Comparison of ENCODE assay signal across 17 cellular contexts in genomic region chr16:15798671-15799070, GRCh38. TPM values are rescaled to one million over a fixed set of nuclear protein-coding genes. Genes with fewer than 3 reads are reported as not detected.
A peak's percentile ranks its signal among the peaks of the same experiment; 100 is the strongest.
DNase-seq lines count a peak whose midpoint lies in the region; ATAC-seq and TF ChIP-seq lines count a peak whose summit lies in the region.
"Had no signal": no experiment of that assay in that cellular context is flagged by ENCODE, and none has a peak within 500 bp of the region (broad histone marks: within the 10 kb centered on the region; RNA-seq: fewer than 3 reads in every experiment).

No MANE protein-coding gene starts in this region.

- CTCF ChIA-PET in activated CD8-positive, alpha-beta memory T cell treated with anti-CD3 and anti-CD28 coated beads, Interleukin-2, amount 10 ng/mL, durations not matched to agents 7 days and 5 days (lab: Charles Lee) = interaction anchor here (1.2 kb wide), 1 partner anchor 23 kb away, joined by 4 read pairs; no protein-coding TSS in a partner anchor
- CTCF ChIA-PET in PC-9 (lab: Charles Lee) = interaction anchor here (0.6 kb wide), 1 partner anchor 28 kb away, joined by 10 read pairs; no protein-coding TSS in a partner anchor

- peaks cover 5% of the 10 kb centered on the region for H3K27me3 Mint-ChIP-seq in chondrocyte (ENCODE audit: low read depth)
- H3K27me3 Mint-ChIP-seq in activated CD8-positive, alpha-beta memory T cell treated with anti-CD3 and anti-CD28 coated beads, Interleukin-2, amount 10 ng/mL, durations not matched to agents 7 days and 5 days = peaks cover 3% of the 10 kb centered on the region

- H3K27me3 ChIP-seq in sigmoid colon (no peaks in the 10 kb centered on the region), transverse colon (no peaks in the 10 kb centered on the region), PC-9 (ENCODE audit: insufficient read depth, low read depth) (peaks cover 9% of the 10 kb centered on the region), SJCRH30 (no peaks in the 10 kb centered on the region)
- H3K27me3 ChIP-seq: BLaER1 treated with 17β-estradiol and CSF1 and Interleukin-3, amounts not matched to agents 10 nM and 100 nM had no signal

- H3K4me2 ChIP-seq in PC-9 = no peak overlapping the region
- H3K4me2 ChIP-seq: BLaER1 treated with 17β-estradiol and CSF1 and Interleukin-3, amounts not matched to agents 10 nM and 100 nM had no signal

- H3K4me3 ChIP-seq in sigmoid colon (no peak overlapping the region), transverse colon (no peak overlapping the region), PC-9 (no peak overlapping the region), SJCRH30 (no peak overlapping the region)
- H3K4me3 ChIP-seq: BLaER1 treated with 17β-estradiol and CSF1 and Interleukin-3, amounts not matched to agents 10 nM and 100 nM had no signal

- H3K27ac ChIP-seq in sigmoid colon (peak overlapping the region in 3 of 4 donors; percentile 79 to 98 (median 95)), transverse colon (peak overlapping the region in 3 of 4 donors; percentile 7 to 84 (median 76)), PC-9 (no peak overlapping the region), SJCRH30 (no peak overlapping the region)
- H3K27ac ChIP-seq: BLaER1 treated with 17β-estradiol and CSF1 and Interleukin-3, amounts not matched to agents 10 nM and 100 nM; HL-60 had no signal

- TF ChIP-seq EP300 in sigmoid colon (IDR thresholded peaks at IDR 0.05) (no peak), transverse colon (IDR thresholded peaks at IDR 0.05; ENCODE audit: low read depth) (no peak)

- BruUV-seq in PC-9 (replicated peaks; lab: Mats Ljungman, UMichigan) = no TSS peak

- H3K79me2 ChIP-seq in PC-9 (ENCODE audit: low read depth) = no peaks in the 10 kb centered on the region

- no peak for ATAC-seq in activated CD8-positive, alpha-beta memory T cell treated with anti-CD3 and anti-CD28 coated beads, Interleukin-2, amount 10 ng/mL, durations not matched to agents 7 days and 5 days

- no peak overlapping the region for H2AFZ ChIP-seq in PC-9

- H3K4me3 Mint-ChIP-seq in chondrocyte (ENCODE audit: unreplicated experiment) = no peak overlapping the region
- no peak overlapping the region for H3K4me3 Mint-ChIP-seq in activated CD8-positive, alpha-beta memory T cell treated with anti-CD3 and anti-CD28 coated beads, Interleukin-2, amount 10 ng/mL, durations not matched to agents 7 days and 5 days
- H3K4me3 Mint-ChIP-seq: CD4-positive, CD25-positive, alpha-beta regulatory T cell; HFFc6 had no signal

- peak; percentile 17 for DNase-seq in chondrocyte (ENCODE audit: low spot score)
- DNase-seq in mesenteric fat pad (ENCODE audit: low spot score) = peak; percentile 45
- DNase-seq in sigmoid colon = peak; percentile 56
- no peak for DNase-seq in transverse colon
- DNase-seq in activated CD8-positive, alpha-beta memory T cell treated with anti-CD3 and anti-CD28 coated beads, Interleukin-2, amount 10 ng/mL, durations not matched to agents 7 days and 5 days = no peak
- DNase-seq in PC-9 = no peak
- DNase-seq in SJCRH30 = no peak
- DNase-seq: ACHN; CD4-positive, CD25-positive, alpha-beta regulatory T cell; DMS53; GF-D8; HCEC 1CT; HFFc6 had no signal

- peaks cover 10% of the 10 kb centered on the region for H3K9me3 Mint-ChIP-seq in chondrocyte (ENCODE audit: low read depth)
- H3K9me3 Mint-ChIP-seq in activated CD8-positive, alpha-beta memory T cell treated with anti-CD3 and anti-CD28 coated beads, Interleukin-2, amount 10 ng/mL, durations not matched to agents 7 days and 5 days (ENCODE audit: low read depth) = peaks cover 3% of the 10 kb centered on the region

- H3K36me3 Mint-ChIP-seq in chondrocyte (ENCODE audit: low read depth) = peaks cover 10% of the 10 kb centered on the region
- no peaks in the 10 kb centered on the region for H3K36me3 Mint-ChIP-seq in activated CD8-positive, alpha-beta memory T cell treated with anti-CD3 and anti-CD28 coated beads, Interleukin-2, amount 10 ng/mL, durations not matched to agents 7 days and 5 days
- H3K36me3 Mint-ChIP-seq: CD4-positive, CD25-positive, alpha-beta regulatory T cell had no signal

- intact Hi-C loops in sigmoid colon (cut with DNase I) (loop anchor here (10.0 kb wide), 1 partner anchor 326 kb away; no protein-coding TSS in a partner anchor), transverse colon (cut with DNase I; ENCODE audit: low total_unique reads) (no loop called here), PC-9 (cut with micrococcal nuclease; ENCODE audit: unreplicated experiment) (no loop called here)

- TF ChIP-seq POLR2A in sigmoid colon (IDR thresholded peaks at IDR 0.05) (no peak), transverse colon (IDR thresholded peaks at IDR 0.05) (no peak)

- H3K9me3 ChIP-seq in sigmoid colon (no peaks in the 10 kb centered on the region), transverse colon (no peaks in the 10 kb centered on the region), PC-9 (ENCODE audit: insufficient read depth, low read depth) (no peaks in the 10 kb centered on the region), SJCRH30 (replicated peaks) (peaks cover 6% of the 10 kb centered on the region; the same call in 1 of the 2 replicates)

- POLR2A ChIA-PET in PC-9 (lab: Charles Lee; ENCODE audit: unreplicated experiment) = interaction anchor here (0.6 kb wide), 1 partner anchor 38 kb away, joined by 8 read pairs; no protein-coding TSS in a partner anchor

- H4K20me1 ChIP-seq in PC-9 (ENCODE audit: insufficient read depth) = no peaks in the 10 kb centered on the region
- H4K20me1 ChIP-seq: BLaER1 treated with 17β-estradiol and CSF1 and Interleukin-3, amounts not matched to agents 10 nM and 100 nM had no signal

- H3K9me2 ChIP-seq in PC-9 (ENCODE audit: insufficient read depth) = no peaks in the 10 kb centered on the region

- peaks cover 8% of the 10 kb centered on the region; the same call in 1 of the 2 replicates for H3F3A ChIP-seq in PC-9 (ENCODE audit: insufficient read depth, low read depth)

- H3K27ac Mint-ChIP-seq in chondrocyte (ENCODE audit: unreplicated experiment) = no peak overlapping the region
- no peak overlapping the region for H3K27ac Mint-ChIP-seq in activated CD8-positive, alpha-beta memory T cell treated with anti-CD3 and anti-CD28 coated beads, Interleukin-2, amount 10 ng/mL, durations not matched to agents 7 days and 5 days
- H3K27ac Mint-ChIP-seq: CD4-positive, CD25-positive, alpha-beta regulatory T cell; HFFc6 had no signal

- H3K36me3 ChIP-seq in sigmoid colon (peaks cover 4 to 86% (median 58%) of the 10 kb centered on the region in 4 donors), transverse colon (no peaks in the 10 kb centered on the region), PC-9 (ENCODE audit: low read depth) (no peaks in the 10 kb centered on the region), SJCRH30 (no peaks in the 10 kb centered on the region)
- H3K36me3 ChIP-seq: BLaER1 treated with 17β-estradiol and CSF1 and Interleukin-3, amounts not matched to agents 10 nM and 100 nM had no signal

- H3K4me1 ChIP-seq in sigmoid colon (peaks cover 0 to 100% (median 92%) of the 10 kb centered on the region in 4 donors), transverse colon (peaks cover 0 to 16% (median 3%) of the 10 kb centered on the region in 4 donors), PC-9 (replicated peaks; ENCODE audit: insufficient read depth) (no peaks in the 10 kb centered on the region; the same call in 1 of the 2 replicates), SJCRH30 (no peaks in the 10 kb centered on the region)

- in situ Hi-C loops in transverse colon (cut with MboI; ENCODE audit: low pct_ligation_motif_present in 1 of 4, low pct_unique_long_range_greater_than_20kb in 1 of 4, low sequenced_read_pairs in 3 of 4) = no loop called here

- no peak for TF ChIP-seq CTCF in chondrocyte (IDR thresholded peaks at IDR 0.05)
- no peak for TF ChIP-seq CTCF in sigmoid colon (IDR thresholded peaks at IDR 0.05)
- no peak for TF ChIP-seq CTCF in transverse colon (IDR thresholded peaks at IDR 0.05)
- no peak for TF ChIP-seq CTCF in PC-9 (conservative IDR thresholded peaks at IDR 0.05)

- peaks cover 2% of the 10 kb centered on the region for H3K4me1 Mint-ChIP-seq in chondrocyte (ENCODE audit: low read depth)
- no peaks in the 10 kb centered on the region for H3K4me1 Mint-ChIP-seq in activated CD8-positive, alpha-beta memory T cell treated with anti-CD3 and anti-CD28 coated beads, Interleukin-2, amount 10 ng/mL, durations not matched to agents 7 days and 5 days
- H3K4me1 Mint-ChIP-seq: CD4-positive, CD25-positive, alpha-beta regulatory T cell had no signal

- 78 to 84% methylated on average over 5 of the region's 5 CpGs for WGBS in sigmoid colon, 2 donors
- WGBS in transverse colon (ENCODE audit: low coverage in 1 of 2), 2 donors = 69 to 83% methylated on average over 4 to 5 of the region's 5 CpGs

RNA-seq across cellular contexts. Expression of gene MYH11, which starts 58.2 kb away (rescaled TPM):
- total RNA-seq in chondrocyte (4.8 to 58.3 TPM (median 57.8 TPM) in 3 replicates), mesenteric fat pad (53.5 TPM), sigmoid colon (over 10,000 TPM in 1 of 4 donors, 1,000 to 10,000 TPM in 3; 4,282 to 11,818 (median 7,071) TPM), transverse colon (1,000 to 10,000 TPM in 2 of 4 donors, 100 to 1,000 TPM in 2; 619 to 1,914 (median 1,058) TPM), PC-9 (2021) (0.11 and 0.43 TPM in 2 replicates)
- 100 to 1,000 TPM in 1 of 3 donors, 10 to 100 TPM in 1, 1 to 10 TPM in 1; 5.1 to 262 (median 31.8) TPM for polyA plus RNA-seq in sigmoid colon
- total RNA-seq in activated CD8-positive, alpha-beta memory T cell treated with anti-CD3 and anti-CD28 coated beads, Interleukin-2, amount 10 ng/mL, durations not matched to agents 7 days and 5 days = under 1 TPM in 1 of 2 experiments, not detected in 1; 0.06 TPM
- 0.03 and 0.08 TPM in 2 replicates for total RNA-seq in SJCRH30 (2014; rRNA removed; shearing (Covaris generic))
- total RNA-seq: A172; CD4-positive, CD25-positive, alpha-beta regulatory T cell; H4 had no signal

Comparison
In these comparisons a context has a peak if more than half of its experiments do, and no peak if none do; other contexts are left out.
1. DNase-seq: peak in chondrocyte (single experiment), mesenteric fat pad (single experiment) and sigmoid colon (single experiment); none in transverse colon (single experiment), activated CD8-positive, alpha-beta memory T cell treated with anti-CD3 and anti-CD28 coated beads, Interleukin-2, amount 10 ng/mL, durations not matched to agents 7 days and 5 days (single experiment), PC-9 (0 of 2) and SJCRH30 (0 of 2).
2. H3K27ac ChIP-seq: peak in sigmoid colon (3 of 4) and transverse colon (3 of 4); none in PC-9 (single experiment) and SJCRH30 (single experiment).